In genomic region chr14:33564774-33565630, GRCh38 we compare ENCODE assay signal across 9 cellular contexts.
DNase-seq lines count a peak whose midpoint lies in the region; ATAC-seq and TF ChIP-seq lines count a peak whose summit lies in the region.
"Had no signal": no experiment of that assay in that cellular context is flagged by ENCODE, and none has a peak within 500 bp of the region (broad histone marks: within the 10 kb centered on the region; RNA-seq: fewer than 3 reads in every experiment).

No MANE protein-coding gene starts in this region.

- no peak overlapping the region for H2AFZ ChIP-seq in SK-N-SH (ENCODE audit: low read depth)

- DNase-seq in SKM-1 treated with dmso at 0.1 percent for 144 hours (lab: John Stamatoyannopoulos, UW; ENCODE audit: unreplicated experiment) (peak; percentile 3), SKM-1 (lab: John Stamatoyannopoulos, UW; ENCODE audit: unreplicated experiment) (no peak), SK-N-SH (no peak), non-pigmented ciliary epithelial cell (ENCODE audit: low read depth) (peak; percentile 86), BE2C (no peak), 8988T (no peak), COR-L47 (lab: John Stamatoyannopoulos, UW) (no peak)

- TF ChIP-seq CTCF in SK-N-SH (IDR thresholded peaks at IDR 0.05) (no peak), BE2C (IDR thresholded peaks at IDR 0.05; ENCODE audit: low read depth, low read length) (no peak)

- CTCF ChIA-PET in SK-N-SH (lab: Yijun Ruan, JAX), result interaction anchor here (0.7 to 1.1 kb wide), 3 partner anchors 30 to 202 kb away, joined by 3 to 4 read pairs (median 3); no protein-coding TSS in a partner anchor

- H3F3A ChIP-seq in SK-N-SH (replicated peaks; ENCODE audit: insufficient read depth), result peaks cover 23% of the 10 kb centered on the region

- H3K36me3 ChIP-seq in SK-N-SH (replicated peaks in 1 of 2; ENCODE audit: control insufficient read depth in 1 of 2, insufficient read depth in 2 of 2, low read length in 1 of 2), result no peaks in the 10 kb centered on the region
- H3K36me3 ChIP-seq in BE2C, result no peaks in the 10 kb centered on the region
- H3K36me3 ChIP-seq: BLaER1 had no signal

- peak overlapping the region; percentile 58 to 67; a peak in 3 of 4 replicates for H3K27ac ChIP-seq in SK-N-SH (ENCODE audit: low read depth in 2 of 2, low read length in 1 of 2)
- H3K27ac ChIP-seq: BLaER1 had no signal

- no peak overlapping the region; a peak in 1 of 4 replicates for H3K4me3 ChIP-seq in SK-N-SH (ENCODE audit: low read depth in 2 of 2, low read length in 1 of 2)
- H3K4me3 ChIP-seq in BE2C (ENCODE audit: low read depth, low read length), result no peak overlapping the region
- H3K4me3 ChIP-seq: BLaER1 had no signal

- POLR2A ChIA-PET in SK-N-SH (lab: Yijun Ruan, JAX), result interaction anchor here (0.6 kb wide), 2 partner anchors 61 to 626 kb away, joined by 3 to 5 read pairs; partner anchors contain the start of gene NPAS3

- H3K9me3 ChIP-seq in SK-N-SH, result no peaks in the 10 kb centered on the region
- H3K9me3 ChIP-seq in BE2C, result no peaks in the 10 kb centered on the region
- H3K9me3 ChIP-seq: BLaER1 had no signal

- H4K20me1 ChIP-seq in SK-N-SH (ENCODE audit: insufficient read depth), result no peaks in the 10 kb centered on the region
- H4K20me1 ChIP-seq: BLaER1 had no signal

- peak; percentile 90 for ATAC-seq in HG03460 (IDR thresholded peaks at IDR 0.05; ENCODE audit: unreplicated experiment)

- H3K4me2 ChIP-seq in SK-N-SH, result 0 out of 2 replicates have a peak overlapping the region, but pooled peaks have one; percentile 26
- H3K4me2 ChIP-seq: BLaER1 had no signal

- H3K4me1 ChIP-seq in SK-N-SH (ENCODE audit: control insufficient read depth in 1 of 2, insufficient read depth in 2 of 2, low read depth in 1 of 2, low read length in 1 of 2), result peaks cover 24 to 60% of the 10 kb centered on the region in 2 experiments
- H3K4me1 ChIP-seq in BE2C, result peaks cover 39% of the 10 kb centered on the region
- H3K4me1 ChIP-seq: BLaER1 had no signal

- 26% methylated on average over 3 of the region's 3 CpGs for whole genome bisulfite sequencing in SK-N-SH (ENCODE audit: low lambda C conversion rate)

- H3K9me2 ChIP-seq in SK-N-SH, result no peaks in the 10 kb centered on the region

- peak; percentile 23 to 94; a peak in 2 of 4 replicates for TF ChIP-seq EP300 in SK-N-SH (IDR thresholded peaks at IDR 0.05; ENCODE audit: borderline replicate concordance in 1 of 2, low read depth in 1 of 2, low read length in 1 of 2)

- no peak for TF ChIP-seq RAD21 in SK-N-SH (IDR thresholded peaks at IDR 0.05; ENCODE audit: low read length)

- H3K79me2 ChIP-seq in SK-N-SH (ENCODE audit: insufficient read depth), result no peaks in the 10 kb centered on the region

- no peaks in the 10 kb centered on the region for H3K27me3 ChIP-seq in SK-N-SH (ENCODE audit: insufficient read depth)
- H3K27me3 ChIP-seq in BE2C, result no peaks in the 10 kb centered on the region
- H3K27me3 ChIP-seq: BLaER1 had no signal

- H3K9ac ChIP-seq in SK-N-SH, result peak overlapping the region; percentile 12; the same call in 1 of the 2 replicates
- H3K9ac ChIP-seq: BLaER1 had no signal

TF ChIP-seq in SK-N-SH, 30 proteins besides CTCF, POLR2A, EP300 and RAD21:
- TF ChIP-seq JUND (IDR thresholded peaks at IDR 0.05), result peak; percentile 91
- TF ChIP-seq NFIC (IDR thresholded peaks at IDR 0.05; ENCODE audit: borderline replicate concordance), result peak; percentile 85
- TF ChIP-seq PBX3 (IDR thresholded peaks at IDR 0.05), result peak; percentile 74; the same call in 1 of the 2 replicates
- peak; percentile 73 for TF ChIP-seq TEAD4 (IDR thresholded peaks at IDR 0.05; ENCODE audit: borderline replicate concordance, insufficient read depth)
- no peak for TF ChIP-seq GATA2 (CRISPR knock-in tag; IDR thresholded peaks at IDR 0.05)
- TF ChIP-seq RXRA (IDR thresholded peaks at IDR 0.05; ENCODE audit: borderline replicate concordance, low read depth), result peak; percentile 68; the same call in 1 of the 2 replicates
- no peak for TF ChIP-seq SMC3 (IDR thresholded peaks at IDR 0.05; ENCODE audit: low read depth, low read length)
- TF ChIP-seq MXI1 (IDR thresholded peaks at IDR 0.05; ENCODE audit: low read depth, low read length), result no peak
- peak; percentile 89 for TF ChIP-seq TCF12 (IDR thresholded peaks at IDR 0.05)
- TF ChIP-seq MAX (IDR thresholded peaks at IDR 0.05; ENCODE audit: low read depth), result no peak
- TF ChIP-seq FOSL2 (IDR thresholded peaks at IDR 0.05; ENCODE audit: borderline replicate concordance, low read depth), result peak; percentile 90
- 0 out of 2 replicates have a peak, but pooled peaks have one; percentile 29 for TF ChIP-seq ZBTB33 (IDR thresholded peaks at IDR 0.05; ENCODE audit: borderline replicate concordance, low read depth)
- TF ChIP-seq MEF2A (IDR thresholded peaks at IDR 0.05; ENCODE audit: borderline replicate concordance, low read depth), result peak; percentile 45; the same call in 1 of the 2 replicates
- no peak for TF ChIP-seq FOXJ3 (CRISPR knock-in tag; IDR thresholded peaks at IDR 0.05)
- no peak; the same call in 1 of the 2 replicates for TF ChIP-seq ELF1 (IDR thresholded peaks at IDR 0.05)
- peak; percentile 62; the same call in 1 of the 2 replicates for TF ChIP-seq POLR2AphosphoS5 (IDR thresholded peaks at IDR 0.05; ENCODE audit: low read depth, low read length)

Comparison
In these comparisons a context has a peak if more than half of its experiments do, and no peak if none do; other contexts are left out.
1. DNase-seq: peak in SKM-1 treated with dmso at 0.1 percent for 144 hours (single experiment) and non-pigmented ciliary epithelial cell (single experiment); none in SKM-1 (single experiment), SK-N-SH (single experiment), BE2C (single experiment), 8988T (single experiment) and COR-L47 (single experiment).